In the genomic region with DNA sequence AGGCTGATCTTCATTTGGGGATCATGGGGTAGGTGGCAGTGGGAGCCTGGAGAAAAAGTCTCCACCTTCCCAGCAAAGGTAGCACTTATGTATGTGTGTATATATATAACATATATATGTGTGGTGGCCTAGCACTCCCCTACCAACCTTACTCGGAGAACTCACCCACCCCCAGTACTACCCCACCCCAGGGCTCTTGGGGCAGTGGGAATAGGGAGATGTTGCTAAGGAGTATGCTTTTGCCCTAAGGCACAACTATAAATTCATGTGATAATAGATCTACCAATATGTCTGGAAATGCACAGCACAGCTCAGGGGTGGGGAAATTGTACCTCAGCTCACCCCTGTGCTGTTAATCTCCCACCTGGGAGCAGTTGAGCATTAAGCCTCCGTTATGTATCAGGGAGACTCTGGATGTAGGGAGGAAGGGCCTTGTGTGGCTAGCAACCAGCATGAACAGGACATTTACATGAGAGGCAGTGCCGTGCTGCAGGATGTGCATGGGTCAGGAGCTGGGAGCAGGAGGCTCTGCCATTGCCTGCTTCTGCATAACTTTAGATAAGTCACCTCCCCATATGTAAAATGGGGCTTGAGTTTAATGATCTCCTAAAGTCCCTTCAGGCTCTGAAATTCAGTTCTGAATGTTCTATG, we compare ENCODE assay signal across 2 cellular contexts.
TF ChIP-seq lines count a peak whose summit lies in the region.

No MANE protein-coding gene starts in this region.

TF ChIP-seq in A549, 52 proteins besides CTCF, POLR2A, EP300 and RAD21:
- TF ChIP-seq, protein P1, sequence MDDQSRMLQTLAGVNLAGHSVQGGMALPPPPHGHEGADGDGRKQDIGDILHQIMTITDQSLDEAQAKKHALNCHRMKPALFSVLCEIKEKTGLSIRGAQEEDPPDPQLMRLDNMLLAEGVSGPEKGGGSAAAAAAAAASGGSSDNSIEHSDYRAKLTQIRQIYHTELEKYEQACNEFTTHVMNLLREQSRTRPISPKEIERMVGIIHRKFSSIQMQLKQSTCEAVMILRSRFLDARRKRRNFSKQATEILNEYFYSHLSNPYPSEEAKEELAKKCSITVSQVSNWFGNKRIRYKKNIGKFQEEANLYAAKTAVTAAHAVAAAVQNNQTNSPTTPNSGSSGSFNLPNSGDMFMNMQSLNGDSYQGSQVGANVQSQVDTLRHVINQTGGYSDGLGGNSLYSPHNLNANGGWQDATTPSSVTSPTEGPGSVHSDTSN (IDR thresholded peaks at IDR 0.05): no peak
- TF ChIP-seq POLR2AphosphoS2 (conservative IDR thresholded peaks at IDR 0.05; ENCODE audit: low read length) (no peak), KDM1A (IDR thresholded peaks at IDR 0.05; ENCODE audit: low read depth) (no peak), GATA3 (IDR thresholded peaks at IDR 0.05; ENCODE audit: borderline replicate concordance) (no peak), NPAS2 (CRISPR knock-in tag; IDR thresholded peaks at IDR 0.05; ENCODE audit: borderline replicate concordance) (no peak), CHD2 (IDR thresholded peaks at IDR 0.05; ENCODE audit: low read length, partially characterized antibody) (no peak), JUN (IDR thresholded peaks at IDR 0.05) (no peak)

TF ChIP-seq in H1, 55 proteins besides CTCF, POLR2A, EP300 and RAD21:
- TF ChIP-seq CHD1 (IDR thresholded peaks at IDR 0.05; ENCODE audit: low read depth, low read length): no peak
